Comparison of ENCODE assay signal across 8 cellular contexts in the genomic region with DNA sequence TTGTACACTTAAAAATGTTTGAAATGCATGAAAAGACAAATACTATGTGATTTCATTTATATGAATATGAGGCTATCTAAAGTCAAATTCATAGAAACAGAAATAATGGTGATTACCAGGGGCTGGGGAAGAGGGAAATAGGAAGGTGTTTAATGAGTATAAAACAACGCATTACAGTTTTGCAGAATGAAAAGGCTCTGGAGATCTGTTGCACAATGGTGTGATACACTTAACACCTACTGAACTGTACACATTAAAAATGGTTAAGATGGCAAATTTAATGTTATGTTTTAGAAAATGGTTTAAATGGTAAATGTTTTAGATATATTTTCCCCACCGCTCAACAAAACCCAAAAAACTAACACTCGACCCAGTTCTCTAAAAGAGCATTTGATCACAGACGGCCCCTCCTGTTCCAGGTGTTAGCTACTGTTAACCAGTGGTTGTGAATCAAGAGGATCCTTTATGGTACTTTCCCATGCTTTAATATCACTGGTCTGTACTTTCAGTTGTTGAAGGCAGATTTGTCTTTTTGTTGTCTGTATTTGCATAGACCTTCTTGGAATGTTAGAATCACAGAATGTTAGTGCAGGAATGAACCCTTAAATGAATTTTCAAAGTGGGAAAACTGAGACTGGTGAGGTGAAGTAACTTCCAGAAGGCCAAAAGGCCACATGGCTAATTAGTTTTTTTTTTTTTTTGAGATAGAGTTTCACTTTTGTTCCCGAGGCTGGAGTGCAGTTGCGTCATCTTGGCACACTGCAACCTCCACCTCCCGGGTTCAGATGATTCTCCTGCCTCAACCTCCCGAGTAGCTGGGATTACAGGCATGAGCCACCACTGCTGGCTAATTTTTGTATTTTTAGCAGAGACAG. TPM values are rescaled to one million over a fixed set of nuclear protein-coding genes. Genes with fewer than 3 reads are reported as not detected.
A peak's percentile ranks its signal among the peaks of the same experiment; 100 is the strongest.
DNase-seq lines count a peak whose midpoint lies in the region; ATAC-seq, FAIRE-seq and TF ChIP-seq lines count a peak whose summit lies in the region.

No MANE protein-coding gene starts in this region.

- TF ChIP-seq CTCF in A549 (IDR thresholded peaks at IDR 0.05) (no peak), keratinocyte (optimal IDR thresholded peaks at IDR 0.05 in 1 of 3, IDR thresholded peaks at IDR 0.05 in 1 of 3, conservative IDR thresholded peaks at IDR 0.05 in 1 of 3; ENCODE audit: extremely low read depth in 1 of 3, insufficient read depth in 2 of 3, low read length in 3 of 3) (no peak)
- no peak for TF ChIP-seq CTCF in activated CD8-positive, alpha-beta T cell treated with anti-CD3 and anti-CD28 coated beads for 36 hours (IDR thresholded peaks at IDR 0.05)

- WGBS in A549 (ENCODE audit: missing lambda C conversion rate), result 46% methylated on average over 8 of the region's 8 CpGs

- no peaks in the 10 kb centered on the region for H3K9me1 ChIP-seq in keratinocyte (ENCODE audit: control insufficient read depth, extremely low read depth, insufficient read depth, low read length)

- H3K79me2 ChIP-seq in keratinocyte (ENCODE audit: control insufficient read depth, insufficient read depth, low read length), result peaks cover 98% of the 10 kb centered on the region

- H3K27me3 Mint-ChIP-seq in activated CD8-positive, alpha-beta T cell treated with anti-CD3 and anti-CD28 coated beads for 36 hours, result no peaks in the 10 kb centered on the region

- TF ChIP-seq RAD21 in A549 (conservative IDR thresholded peaks at IDR 0.05 in 1 of 2, IDR thresholded peaks at IDR 0.05 in 1 of 2), result no peak

- H3K36me3 ChIP-seq in keratinocyte (ENCODE audit: control insufficient read depth in 2 of 2, extremely low read depth in 1 of 2, insufficient read depth in 2 of 2, low read length in 2 of 2), result peaks cover 0 to 10% of the 10 kb centered on the region in 2 experiments

- dilution Hi-C loops in keratinocyte (cut with MboI; ENCODE audit: extremely low pct_ligation_motif_present, low sequenced_read_pairs), result no loop called here

- no peaks in the 10 kb centered on the region for H3K9me3 Mint-ChIP-seq in activated CD8-positive, alpha-beta T cell treated with anti-CD3 and anti-CD28 coated beads for 36 hours

- H3K27me3 ChIP-seq in keratinocyte (ENCODE audit: control insufficient read depth, extremely low read depth, insufficient read depth, low read length), result no peaks in the 10 kb centered on the region

- H3K27ac ChIP-seq in A549, result peak overlapping the region; percentile 47 to 74; a peak in 5 of 6 replicates
- peak overlapping the region; percentile 62 for H3K27ac ChIP-seq in keratinocyte (ENCODE audit: control insufficient read depth, insufficient read depth, low read length)

- H4K20me1 ChIP-seq in keratinocyte (ENCODE audit: control insufficient read depth, extremely low read depth, insufficient read depth, low read length), result peaks cover 45% of the 10 kb centered on the region

- H3K4me1 ChIP-seq in A549 (peaks cover 71% of the 10 kb centered on the region), keratinocyte (ENCODE audit: control insufficient read depth, extremely low read depth, insufficient read depth, low read length) (peaks cover 24% of the 10 kb centered on the region)

- POLR2A ChIA-PET in A549 (lab: Yijun Ruan, JAX), result interaction anchor here (0.6 to 3.2 kb wide), 2 partner anchors 11 to 51 kb away, joined by 3 to 10 read pairs; a partner anchor contains a TSS
- POLR2A ChIA-PET in activated CD8-positive, alpha-beta T cell treated with anti-CD3 and anti-CD28 coated beads for 36 hours (lab: Charles Lee), result interaction anchor here (1.3 kb wide), 1 partner anchor 11 kb away, joined by 3 read pairs; a partner anchor contains a TSS

- H2AFZ ChIP-seq in keratinocyte (ENCODE audit: control insufficient read depth, low read length), result no peak overlapping the region

- peak overlapping the region; percentile 29 for H3K9ac ChIP-seq in keratinocyte (ENCODE audit: control insufficient read depth, extremely low read depth, insufficient read depth, low read length)

- H3K4me1 Mint-ChIP-seq in activated CD8-positive, alpha-beta T cell treated with anti-CD3 and anti-CD28 coated beads for 36 hours (ENCODE audit: low read depth), result peaks cover 57% of the 10 kb centered on the region

- peaks cover 27% of the 10 kb centered on the region for H3K36me3 Mint-ChIP-seq in activated CD8-positive, alpha-beta T cell treated with anti-CD3 and anti-CD28 coated beads for 36 hours (ENCODE audit: low read depth)

- H3K4me3 ChIP-seq in A549, result peak overlapping the region; percentile 13; the same call in 1 of the 3 replicates
- H3K4me3 ChIP-seq in keratinocyte (ENCODE audit: control insufficient read depth in 2 of 3, extremely low read depth in 1 of 3, insufficient read depth in 2 of 3, low read depth in 1 of 3, low read length in 3 of 3), result peak overlapping the region in 2 of 3 experiments; percentile 8 to 19

- TF ChIP-seq EP300 in A549 (IDR thresholded peaks at IDR 0.05), result no peak

- no peak for TF ChIP-seq POLR2A in A549 (IDR thresholded peaks at IDR 0.05; ENCODE audit: low read length)

- H3K4me2 ChIP-seq in A549, result peak overlapping the region; percentile 81
- H3K4me2 ChIP-seq in keratinocyte (ENCODE audit: control insufficient read depth, extremely low read depth, insufficient read depth, low read depth, low read length), result peak overlapping the region; percentile 81

- DNase-seq in A549 (ENCODE audit: low read depth in 1 of 2, low spot score in 1 of 2) (no peak), keratinocyte (ENCODE audit: low read depth, low spot score) (no peak), G401 (ENCODE audit: low spot score) (no peak), urothelium cell line (ENCODE audit: low spot score) (no peak), NCI-H1417 treated with DMSO at 0.1 percent for 48 hours (lab: John Stamatoyannopoulos, UW) (no peak)
- DNase-seq in activated CD8-positive, alpha-beta T cell treated with anti-CD3 and anti-CD28 coated beads for 36 hours, result peak; percentile 21
- no peak for DNase-seq in activated CD4-positive, alpha-beta T cell treated with anti-CD3 and anti-CD28 coated beads, Interleukin-2, amount 50 U/mL, for 4 hours

- in situ Hi-C loops in G401 (cut with HindIII; ENCODE audit: low sequenced_read_pairs), result no loop called here

- H3K9me3 ChIP-seq in A549 (no peaks in the 10 kb centered on the region), keratinocyte (ENCODE audit: control insufficient read depth, low read depth, low read length) (no peaks in the 10 kb centered on the region)

- intact Hi-C loops in activated CD8-positive, alpha-beta T cell treated with anti-CD3 and anti-CD28 coated beads for 36 hours (cut with micrococcal nuclease), result no loop called here

- H3K27ac Mint-ChIP-seq in activated CD8-positive, alpha-beta T cell treated with anti-CD3 and anti-CD28 coated beads for 36 hours, result peak overlapping the region; percentile 72

- CTCF ChIA-PET in A549 (lab: Yijun Ruan, JAX), result no interaction called here
- CTCF ChIA-PET in activated CD8-positive, alpha-beta T cell treated with anti-CD3 and anti-CD28 coated beads for 36 hours (lab: Charles Lee), result interaction anchor here (1.0 kb wide), 1 partner anchor 10 kb away, joined by 3 read pairs; a partner anchor contains a TSS

- ATAC-seq in A549 (peak; percentile 15 to 32; a peak in 5 of 6 replicates), GM21786 (IDR thresholded peaks at IDR 0.05; ENCODE audit: unreplicated experiment) (peak; percentile 69)
- ATAC-seq in activated CD8-positive, alpha-beta T cell treated with anti-CD3 and anti-CD28 coated beads for 36 hours, result peak; percentile 76

- FAIRE-seq in A549 (lab: Jason Lieb, UNC), result no peak
- peak; percentile 29 for FAIRE-seq in keratinocyte (lab: Jason Lieb, UNC)
- no peak for FAIRE-seq in urothelium cell line (lab: Jason Lieb, UNC)

- H3K4me3 Mint-ChIP-seq in activated CD8-positive, alpha-beta T cell treated with anti-CD3 and anti-CD28 coated beads for 36 hours, result peak overlapping the region; percentile 45

TF ChIP-seq in A549, 52 proteins besides CTCF, POLR2A, EP300 and RAD21:
- 0 out of 2 replicates have a peak, but pooled peaks have one; percentile 54 for TF ChIP-seq HOXB5 (CRISPR knock-in tag; IDR thresholded peaks at IDR 0.05)
- TF ChIP-seq CEBPB (IDR thresholded peaks at IDR 0.05), result peak; percentile 77 to 88
- TF ChIP-seq, protein P1, sequence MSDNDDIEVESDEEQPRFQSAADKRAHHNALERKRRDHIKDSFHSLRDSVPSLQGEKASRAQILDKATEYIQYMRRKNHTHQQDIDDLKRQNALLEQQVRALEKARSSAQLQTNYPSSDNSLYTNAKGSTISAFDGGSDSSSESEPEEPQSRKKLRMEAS (IDR thresholded peaks at IDR 0.05), result 0 out of 2 replicates have a peak, but pooled peaks have one; percentile 21
- no peak for TF ChIP-seq SMC3 (IDR thresholded peaks at IDR 0.05)
- TF ChIP-seq FOSB (CRISPR knock-in tag; IDR thresholded peaks at IDR 0.05), result 0 out of 2 replicates have a peak, but pooled peaks have one; percentile 15
- TF ChIP-seq POLR2AphosphoS2 (conservative IDR thresholded peaks at IDR 0.05; ENCODE audit: low read length), result 0 out of 2 replicates have a peak, but pooled peaks have one; percentile 42

RNA-seq across cellular contexts. Expression of a gene that starts 10.2 kb away (rescaled TPM):
- polyA plus RNA-seq in A549 (2011; rRNA removed) (332 and 692 TPM in 2 replicates), A549 (2017; fragmentation: RNase III; extraction: RNeasy Plus Mini Kit Qiagen cat#74134 plus additional on column Dnase treatment) (256 to 289 TPM (median 272 TPM) in 3 replicates), keratinocyte (139 to 252 TPM (median 161 TPM) in 3 replicates)
- polyA plus RNA-seq in A549 (2012; cell fraction: cytosol; rRNA removed), result 132 and 139 TPM in 2 replicates
- polyA plus RNA-seq in A549 (2012; cell fraction: nucleus; rRNA removed), result 112 and 147 TPM in 2 replicates
- 108 and 123 TPM in 2 replicates for polyA minus RNA-seq in A549 (2011; rRNA and poly(A)+ RNA removed)
- 100 to 1,000 TPM in 1 of 2 experiments, 10 to 100 TPM in 1; 89.5 to 102 TPM for total RNA-seq in activated CD8-positive, alpha-beta T cell treated with anti-CD3 and anti-CD28 coated beads for 36 hours
- 328 TPM for polyA plus RNA-seq in keratinocyte (2011; ENCODE audit: low read depth)
- 225 and 344 TPM in 2 replicates for polyA plus RNA-seq in keratinocyte (2011; cell fraction: cytosol; rRNA removed)
- 141 and 287 TPM in 2 replicates for polyA plus RNA-seq in keratinocyte (2011; cell fraction: nucleus; rRNA removed)
- 176 and 274 TPM in 2 replicates for polyA plus RNA-seq in keratinocyte (2012; ENCODE audit: low replicate concordance)
- 27.3 to 149 TPM (median 105 TPM) in 3 replicates for polyA minus RNA-seq in keratinocyte
- 202 TPM for polyA minus RNA-seq in keratinocyte (2011; cell fraction: cytosol; rRNA and poly(A)+ RNA removed)
- 73.4 and 110 TPM in 2 replicates for polyA minus RNA-seq in keratinocyte (2011; cell fraction: nucleus; rRNA and poly(A)+ RNA removed)
- 100 and 116 TPM in 2 replicates for total RNA-seq in G401 (2014; rRNA removed; shearing (Covaris generic))

Comparison
In these comparisons a context has a peak if more than half of its experiments do, and no peak if none do; other contexts are left out.
1. ATAC-seq: peak in every context shown above with its lines; median percentile 76 in activated CD8-positive, alpha-beta T cell treated with anti-CD3 and anti-CD28 coated beads for 36 hours; 69 in GM21786; 24 in A549.